1 cellular context compared by ENCODE assay signal in the genomic region with DNA sequence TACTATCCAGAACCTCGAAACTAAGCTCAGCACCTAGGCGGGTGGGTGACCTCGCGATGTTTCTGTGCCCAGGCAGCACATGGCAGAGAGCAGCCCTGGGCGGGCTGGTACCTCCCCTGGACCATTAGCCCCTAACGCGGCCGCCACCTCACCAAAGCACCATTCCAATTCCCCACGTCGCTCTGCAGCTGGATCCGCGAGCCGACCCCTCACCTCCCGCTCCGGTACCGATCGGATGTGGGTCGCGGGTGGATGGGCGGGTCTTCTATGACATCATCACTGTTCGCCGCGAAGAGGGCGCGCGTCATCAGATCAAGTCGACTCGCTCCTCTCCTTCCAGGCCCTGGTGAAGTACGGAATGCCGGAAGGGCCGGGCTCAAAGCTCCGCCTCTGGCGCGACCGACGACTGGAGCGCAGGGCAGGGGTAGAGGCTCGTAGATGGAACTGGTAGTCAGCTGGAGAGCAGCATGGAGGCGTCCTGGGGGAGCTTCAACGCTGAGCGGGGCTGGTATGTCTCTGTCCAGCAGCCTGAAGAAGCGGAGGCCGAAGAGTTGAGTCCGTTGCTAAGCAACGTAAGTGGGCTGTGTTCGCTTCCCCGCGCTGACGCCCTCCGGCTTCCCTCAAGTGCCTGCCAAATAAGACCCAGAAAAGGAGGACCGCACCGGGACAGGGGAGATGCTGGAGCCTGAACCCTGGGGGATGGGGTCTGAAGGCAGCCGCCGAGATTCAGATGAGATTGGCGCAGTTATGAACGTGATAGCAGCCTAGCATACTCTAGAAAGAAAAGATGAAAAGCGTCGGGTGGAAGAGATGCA.
A peak's percentile ranks its signal among the peaks of the same experiment; 100 is the strongest.
TF ChIP-seq lines count a peak whose summit lies in the region.

Gene SLC38A6 (plus strand): TSS at position 435 of the 815 bp plus-strand sequence. CDS start 33 bp downstream, at position 468.
Gene TRMT5 (minus strand): TSS at position 269 of the 815 bp plus-strand sequence. CDS start 106 bp downstream, at position 163.

TF ChIP-seq in K562, 482 proteins besides CTCF, POLR2A, EP300 and RAD21 (continued from another document and continues in another):
- peak; percentile 75 for TF ChIP-seq MGA (IDR thresholded peaks at IDR 0.05)
- peak; percentile 32 to 74; a peak in 2 of 4 replicates for TF ChIP-seq TBL1XR1 (IDR thresholded peaks at IDR 0.05; ENCODE audit: low read length in 2 of 2)
- peak; percentile 76 for TF ChIP-seq HCFC1 (IDR thresholded peaks at IDR 0.05; ENCODE audit: low read depth, low read length)
- TF ChIP-seq EP400 (IDR thresholded peaks at IDR 0.05): peak; percentile 89
- TF ChIP-seq L3MBTL2 (IDR thresholded peaks at IDR 0.05): peak; percentile 69; the same call in 1 of the 2 replicates
- no peak for TF ChIP-seq KDM2B (CRISPR knock-in tag; IDR thresholded peaks at IDR 0.05)
- TF ChIP-seq SAP30 (IDR thresholded peaks at IDR 0.05; ENCODE audit: borderline replicate concordance, insufficient read depth, low read depth, low read length, poor library complexity, severe bottlenecking): peak; percentile 69
- TF ChIP-seq TEAD1 (CRISPR knock-in tag; IDR thresholded peaks at IDR 0.05): peak in 1 of 2 experiments; percentile 85; a peak in 2 of 4 replicates
- no peak for TF ChIP-seq ZNF583 (CRISPR knock-in tag; IDR thresholded peaks at IDR 0.05)
- TF ChIP-seq CHD2 (IDR thresholded peaks at IDR 0.05; ENCODE audit: low read depth, low read length): peak; percentile 64
- peak; percentile 75; the same call in 1 of the 2 replicates for TF ChIP-seq REST (CRISPR knock-in tag; IDR thresholded peaks at IDR 0.05; ENCODE audit: low read depth)
- TF ChIP-seq NR2C2 (CRISPR knock-in tag; IDR thresholded peaks at IDR 0.05): no peak
- peak; percentile 75; the same call in 1 of the 2 replicates for TF ChIP-seq NR2C2 (tag; IDR thresholded peaks at IDR 0.05)
- no peak for TF ChIP-seq ARNT (IDR thresholded peaks at IDR 0.05)
- TF ChIP-seq, protein P1, sequence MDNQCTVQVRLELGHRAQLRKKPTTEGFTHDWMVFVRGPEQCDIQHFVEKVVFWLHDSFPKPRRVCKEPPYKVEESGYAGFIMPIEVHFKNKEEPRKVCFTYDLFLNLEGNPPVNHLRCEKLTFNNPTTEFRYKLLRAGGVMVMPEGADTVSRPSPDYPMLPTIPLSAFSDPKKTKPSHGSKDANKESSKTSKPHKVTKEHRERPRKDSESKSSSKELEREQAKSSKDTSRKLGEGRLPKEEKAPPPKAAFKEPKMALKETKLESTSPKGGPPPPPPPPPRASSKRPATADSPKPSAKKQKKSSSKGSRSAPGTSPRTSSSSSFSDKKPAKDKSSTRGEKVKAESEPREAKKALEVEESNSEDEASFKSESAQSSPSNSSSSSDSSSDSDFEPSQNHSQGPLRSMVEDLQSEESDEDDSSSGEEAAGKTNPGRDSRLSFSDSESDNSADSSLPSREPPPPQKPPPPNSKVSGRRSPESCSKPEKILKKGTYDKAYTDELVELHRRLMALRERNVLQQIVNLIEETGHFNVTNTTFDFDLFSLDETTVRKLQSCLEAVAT (IDR thresholded peaks at IDR 0.05): peak in 1 of 2 experiments; percentile 55; a peak in 1 of 4 replicates
- no peak for TF ChIP-seq GTF2E2 (tag; IDR thresholded peaks at IDR 0.05)
- TF ChIP-seq TRIM24 (IDR thresholded peaks at IDR 0.05): peak in 1 of 2 experiments; percentile 31; a peak in 1 of 4 replicates
- 0 out of 2 replicates have a peak, but pooled peaks have one; percentile 24 for TF ChIP-seq GMEB1 (CRISPR knock-in tag; IDR thresholded peaks at IDR 0.05)
- TF ChIP-seq ZNF253 (CRISPR knock-in tag; conservative IDR thresholded peaks at IDR 0.05): no peak
- 0 out of 2 replicates have a peak, but pooled peaks have one; percentile 35 for TF ChIP-seq FOXP1 (CRISPR knock-in tag; IDR thresholded peaks at IDR 0.05)
- TF ChIP-seq RBFOX2 (IDR thresholded peaks at IDR 0.05; ENCODE audit: low read depth, low read length): peak; percentile 91
- TF ChIP-seq KDM5B (IDR thresholded peaks at IDR 0.05; ENCODE audit: insufficient replicate concordance, low read depth, low read length): peak; percentile 29
- TF ChIP-seq SMARCA5 (IDR thresholded peaks at IDR 0.05): no peak
- TF ChIP-seq, protein P2, sequence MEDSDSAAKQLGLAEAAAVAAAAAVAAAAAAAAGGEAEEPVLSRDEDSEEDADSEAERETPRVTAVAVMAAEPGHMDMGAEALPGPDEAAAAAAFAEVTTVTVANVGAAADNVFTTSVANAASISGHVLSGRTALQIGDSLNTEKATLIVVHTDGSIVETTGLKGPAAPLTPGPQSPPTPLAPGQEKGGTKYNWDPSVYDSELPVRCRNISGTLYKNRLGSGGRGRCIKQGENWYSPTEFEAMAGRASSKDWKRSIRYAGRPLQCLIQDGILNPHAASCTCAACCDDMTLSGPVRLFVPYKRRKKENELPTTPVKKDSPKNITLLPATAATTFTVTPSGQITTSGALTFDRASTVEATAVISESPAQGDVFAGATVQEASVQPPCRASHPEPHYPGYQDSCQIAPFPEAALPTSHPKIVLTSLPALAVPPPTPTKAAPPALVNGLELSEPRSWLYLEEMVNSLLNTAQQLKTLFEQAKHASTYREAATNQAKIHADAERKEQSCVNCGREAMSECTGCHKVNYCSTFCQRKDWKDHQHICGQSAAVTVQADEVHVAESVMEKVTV (CRISPR knock-in tag; IDR thresholded peaks at IDR 0.05): no peak
- TF ChIP-seq POLR2B (IDR thresholded peaks at IDR 0.05; ENCODE audit: low read depth, partially characterized antibody): peak; percentile 59
- peak; percentile 72 for TF ChIP-seq JUND (IDR thresholded peaks at IDR 0.05; ENCODE audit: borderline replicate concordance, low read depth, low read length)
- no peak; the same call in 2 of the 3 replicates for TF ChIP-seq JUND (tag; IDR thresholded peaks at IDR 0.05; ENCODE audit: borderline replicate concordance, low read depth, low read length)
- TF ChIP-seq DIDO1 (tag; IDR thresholded peaks at IDR 0.05; ENCODE audit: low read depth): peak; percentile 82; the same call in 1 of the 2 replicates
- peak; percentile 75 for TF ChIP-seq SIN3B (IDR thresholded peaks at IDR 0.05; ENCODE audit: low read depth)
- peak; percentile 15; the same call in 1 of the 2 replicates for TF ChIP-seq TCF3 (CRISPR knock-in tag; IDR thresholded peaks at IDR 0.05)
- peak; percentile 99 for TF ChIP-seq CREB1 (IDR thresholded peaks at IDR 0.05)
- peak; percentile 99 for TF ChIP-seq CREB1 (CRISPR knock-in tag; IDR thresholded peaks at IDR 0.05)
- peak; percentile 69 for TF ChIP-seq PHF8 (IDR thresholded peaks at IDR 0.05; ENCODE audit: borderline replicate concordance, low read length)
- no peak for TF ChIP-seq KAT8 (IDR thresholded peaks at IDR 0.05; ENCODE audit: low read depth)
- peak; percentile 39 for TF ChIP-seq NEUROD1 (IDR thresholded peaks at IDR 0.05; ENCODE audit: borderline replicate concordance, low read depth, low read length, partially characterized antibody)
- peak; percentile 69 to 93; a peak in 3 of 4 replicates for TF ChIP-seq SIN3A (IDR thresholded peaks at IDR 0.05; ENCODE audit: borderline replicate concordance in 2 of 2, control insufficient read depth in 1 of 2, low read depth in 2 of 2, low read length in 2 of 2)
- no peak for TF ChIP-seq E2F3 (CRISPR knock-in tag; IDR thresholded peaks at IDR 0.05)
